10 cellular contexts compared by ENCODE assay signal in the genomic region with DNA sequence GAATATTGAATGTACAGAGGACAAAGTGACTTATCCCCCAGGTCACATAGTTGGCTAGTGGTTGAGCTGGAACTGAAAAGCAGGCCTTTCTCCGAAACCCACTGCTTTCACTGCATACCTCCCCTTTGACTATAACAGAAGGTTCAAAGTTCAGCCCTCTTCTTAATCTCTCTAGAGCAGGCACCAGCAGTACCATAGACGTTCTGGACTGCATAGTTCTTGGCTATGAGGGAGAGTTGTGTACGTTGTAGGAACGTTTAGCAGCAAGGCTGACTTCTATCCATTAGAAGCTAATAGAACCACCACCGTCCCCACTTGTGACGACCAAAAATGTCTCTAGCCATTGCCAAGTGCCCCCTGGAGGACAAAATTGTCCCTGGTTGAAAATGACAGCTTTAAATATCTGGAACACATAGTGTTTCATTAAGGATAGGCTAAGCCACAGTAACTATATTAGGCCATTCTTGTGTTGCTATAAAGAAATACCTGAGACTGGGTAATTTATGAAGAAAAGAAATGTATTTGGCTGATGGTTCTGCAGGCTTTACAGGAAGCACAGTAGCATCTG.
DNase-seq lines count a peak whose midpoint lies in the region; ATAC-seq and TF ChIP-seq lines count a peak whose summit lies in the region.
"Had no signal": no experiment of that assay in that cellular context is flagged by ENCODE, and none has a peak within 500 bp of the region (broad histone marks: within the 10 kb centered on the region; RNA-seq: fewer than 3 reads in every experiment).

No MANE protein-coding gene starts in this region.

- H3K27me3 Mint-ChIP-seq in Caco-2 (ENCODE audit: insufficient read depth, unreplicated experiment), result no peaks in the 10 kb centered on the region

- POLR2A ChIA-PET in Caco-2 (lab: Charles Lee), result interaction anchor here (0.6 kb wide), 1 partner anchor 54 kb away, joined by 3 read pairs; no protein-coding TSS in a partner anchor

- H3K27ac ChIP-seq in right lobe of liver, result no peak overlapping the region

- peaks cover 40% of the 10 kb centered on the region for H3K4me1 Mint-ChIP-seq in Caco-2 (ENCODE audit: low read depth, unreplicated experiment)

- no peaks in the 10 kb centered on the region for H3K36me3 ChIP-seq in Caco-2 (ENCODE audit: control insufficient read depth, insufficient read depth, low read length)
- H3K36me3 ChIP-seq in right lobe of liver, result no peaks in the 10 kb centered on the region

- H3K4me3 ChIP-seq in Caco-2 (ENCODE audit: low read depth, low read length), result no peak overlapping the region
- H3K4me3 ChIP-seq in right lobe of liver, result no peak overlapping the region
- H3K4me3 ChIP-seq: mucosa of descending colon had no signal

- H3K27me3 ChIP-seq in Caco-2 (replicated peaks; ENCODE audit: control insufficient read depth, insufficient read depth, low read length) (no peaks in the 10 kb centered on the region), right lobe of liver (no peaks in the 10 kb centered on the region)

- H3K36me3 Mint-ChIP-seq in Caco-2 (ENCODE audit: insufficient read depth, unreplicated experiment), result peaks cover 35% of the 10 kb centered on the region

- TF ChIP-seq CTCF in Caco-2 (IDR thresholded peaks at IDR 0.05; ENCODE audit: insufficient read depth in 1 of 2, low read depth in 1 of 2, low read length in 1 of 2, severe bottlenecking in 1 of 2, unreplicated experiment in 1 of 2) (peak in 1 of 2 experiments; percentile 37), right lobe of liver (IDR thresholded peaks at IDR 0.05) (peak; percentile 40 to 55 (median 46))

- peak overlapping the region; percentile 37 for H3K4me3 Mint-ChIP-seq in Caco-2 (ENCODE audit: unreplicated experiment)

- no peak for TF ChIP-seq POLR2A in right lobe of liver (IDR thresholded peaks at IDR 0.05)

- DNase-seq in Caco-2 (peak in 1 of 2 experiments; percentile 34), GM19238 (ENCODE audit: insufficient read length, low spot score) (peak; percentile 11), right lobe of liver (no peak), T1000 (lab: John Stamatoyannopoulos, UW) (no peak), NCI-H2029 treated with DMSO at 0.1 percent for 48 hours (lab: John Stamatoyannopoulos, UW) (no peak), GF-D8 (lab: John Stamatoyannopoulos, UW) (no peak)
- peak; percentile 10 to 23 for DNase-seq in activated CD4-positive, alpha-beta T cell treated with anti-CD3 and anti-CD28 coated beads, Interleukin-2, amount 50 U/mL, for 48 hours
- DNase-seq: NCI-H345 had no signal

- peak overlapping the region; percentile 67 for H3K27ac Mint-ChIP-seq in Caco-2 (ENCODE audit: unreplicated experiment)

- H3K9me3 ChIP-seq in Caco-2 (no peaks in the 10 kb centered on the region), right lobe of liver (no peaks in the 10 kb centered on the region)
- H3K9me3 ChIP-seq: mucosa of descending colon had no signal

- intact Hi-C loops in Caco-2 (cut with micrococcal nuclease; ENCODE audit: unreplicated experiment), result loop anchor here (1.0 kb wide), 3 partner anchors 20 to 323 kb away; no protein-coding TSS in a partner anchor
- intact Hi-C loops in right lobe of liver (cut with DNase I), result no loop called here

- WGBS in right lobe of liver (ENCODE audit: insufficient coverage, low coverage, low lambda C conversion rate, missing lambda C conversion rate), result 40% methylated on average over 3 of the region's 6 CpGs

- peaks cover 35% of the 10 kb centered on the region for H3K4me1 ChIP-seq in Caco-2
- H3K4me1 ChIP-seq in right lobe of liver, result no peaks in the 10 kb centered on the region

- ATAC-seq in right lobe of liver (peak; percentile 48 to 63 (median 52)), HG03097 (IDR thresholded peaks at IDR 0.05; ENCODE audit: low FRiP score, unreplicated experiment) (no peak)
- ATAC-seq: mucosa of descending colon had no signal

- no TSS peak for BruUV-seq in Caco-2 (replicated peaks; lab: Mats Ljungman, UMichigan)

- H3K9me3 Mint-ChIP-seq in Caco-2 (ENCODE audit: unreplicated experiment), result no peaks in the 10 kb centered on the region

- CTCF ChIA-PET in Caco-2 (lab: Charles Lee), result interaction anchor here (0.9 to 2.1 kb wide), 4 partner anchors 55 to 324 kb away, joined by 3 to 33 read pairs (median 4); no protein-coding TSS in a partner anchor

Comparison
In these comparisons a context has a peak if more than half of its experiments do, and no peak if none do; other contexts are left out.
1. DNase-seq: peak in GM19238 (single experiment) and activated CD4-positive, alpha-beta T cell treated with anti-CD3 and anti-CD28 coated beads, Interleukin-2, amount 50 U/mL, for 48 hours (2 of 2); none in right lobe of liver (0 of 3), T1000 (single experiment), NCI-H2029 treated with DMSO at 0.1 percent for 48 hours (single experiment) and GF-D8 (single experiment).